ENCODE assay signal across 1 cellular context in genomic region chr15:79433610-79434009, GRCh38.
TF ChIP-seq lines count a peak whose summit lies in the region.

No MANE protein-coding gene starts in this region.

TF ChIP-seq in HepG2, 621 proteins besides CTCF, POLR2A, EP300 and RAD21:
- TF ChIP-seq ZNF142 (CRISPR knock-in tag; IDR thresholded peaks at IDR 0.05) (no peak), AGO1 (IDR thresholded peaks at IDR 0.05; ENCODE audit: low read depth, low read length, poor library complexity, severe bottlenecking) (no peak), ZNF546 (CRISPR knock-in tag; conservative IDR thresholded peaks at IDR 0.05) (no peak)
- TF ChIP-seq, protein P1, sequence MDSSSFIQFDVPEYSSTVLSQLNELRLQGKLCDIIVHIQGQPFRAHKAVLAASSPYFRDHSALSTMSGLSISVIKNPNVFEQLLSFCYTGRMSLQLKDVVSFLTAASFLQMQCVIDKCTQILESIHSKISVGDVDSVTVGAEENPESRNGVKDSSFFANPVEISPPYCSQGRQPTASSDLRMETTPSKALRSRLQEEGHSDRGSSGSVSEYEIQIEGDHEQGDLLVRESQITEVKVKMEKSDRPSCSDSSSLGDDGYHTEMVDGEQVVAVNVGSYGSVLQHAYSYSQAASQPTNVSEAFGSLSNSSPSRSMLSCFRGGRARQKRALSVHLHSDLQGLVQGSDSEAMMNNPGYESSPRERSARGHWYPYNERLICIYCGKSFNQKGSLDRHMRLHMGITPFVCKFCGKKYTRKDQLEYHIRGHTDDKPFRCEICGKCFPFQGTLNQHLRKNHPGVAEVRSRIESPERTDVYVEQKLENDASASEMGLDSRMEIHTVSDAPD (CRISPR knock-in tag; IDR thresholded peaks at IDR 0.05), result no peak
